Comparison of ENCODE assay signal across 10 cellular contexts in the genomic region with DNA sequence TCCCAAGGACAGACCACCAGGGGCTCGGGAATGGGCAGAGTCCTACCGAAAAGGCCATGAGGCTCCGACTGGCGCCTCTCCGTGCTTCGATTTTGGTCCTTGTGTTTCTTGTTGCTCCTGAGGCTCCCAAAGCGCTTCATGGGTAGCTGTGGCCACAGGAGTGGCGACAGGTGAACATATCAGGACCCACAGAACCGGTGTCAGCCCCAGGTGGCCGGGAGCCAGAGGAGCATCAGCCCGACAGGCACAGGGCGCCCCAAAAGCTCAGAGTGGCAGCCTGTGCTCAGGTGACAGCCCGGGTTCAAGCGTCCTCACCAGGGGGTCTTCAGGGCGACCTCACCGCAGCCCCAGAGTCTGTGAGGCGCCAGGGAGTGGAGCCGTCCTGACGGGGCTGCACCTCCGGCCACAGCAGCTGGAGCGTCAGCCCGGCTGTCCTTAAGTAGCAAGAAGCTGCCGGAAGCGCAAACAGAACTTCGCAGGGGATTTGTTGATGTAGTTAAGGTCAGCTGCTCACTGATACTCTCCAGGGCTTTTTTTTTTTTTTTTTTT.
A peak's percentile ranks its signal among the peaks of the same experiment; 100 is the strongest.
DNase-seq lines count a peak whose midpoint lies in the region; ATAC-seq, FAIRE-seq and TF ChIP-seq lines count a peak whose summit lies in the region.
"Had no signal": no experiment of that assay in that cellular context is flagged by ENCODE, and none has a peak within 500 bp of the region (broad histone marks: within the 10 kb centered on the region; RNA-seq: fewer than 3 reads in every experiment).

No MANE protein-coding gene starts in this region.

- DNase-seq in DMS53 treated with DMSO at 0.1 percent for 48 hours (lab: John Stamatoyannopoulos, UW; ENCODE audit: unreplicated experiment) (peak; percentile 57), Panc1 (ENCODE audit: low read depth, low spot score) (no peak), Right ventricle myocardium superior (no peak), NCI-H345 (lab: John Stamatoyannopoulos, UW) (no peak), D721Med (ENCODE audit: insufficient read length, low spot score) (no peak)
- DNase-seq: KG1 had no signal

- no peak for FAIRE-seq in D721Med (lab: Jason Lieb, UNC)

- TF ChIP-seq CTCF in Panc1 (IDR thresholded peaks at IDR 0.05), result no peak
- no peak for TF ChIP-seq CTCF in D721Med (IDR thresholded peaks at IDR 0.05; ENCODE audit: insufficient read depth, missing control alignments)

- peak overlapping the region; percentile 56 to 83 for H3K4me3 ChIP-seq in Panc1 (ENCODE audit: low read depth in 2 of 2, low read length in 2 of 2)
- peak overlapping the region; percentile 57 for H3K4me3 ChIP-seq in rectal smooth muscle tissue (ENCODE audit: low read length)
- H3K4me3 ChIP-seq: SK-N-MC had no signal

- intact Hi-C loops in Panc1 (cut with micrococcal nuclease; ENCODE audit: unreplicated experiment), result no loop called here
- intact Hi-C loops in Right ventricle myocardium superior (cut with DNase I), result no loop called here

- H3K27ac ChIP-seq in Panc1 (ENCODE audit: low read length) (peak overlapping the region; percentile 90), rectal smooth muscle tissue (ENCODE audit: low read depth, low read length) (peak overlapping the region; percentile 46)
- H3K27ac ChIP-seq: SK-N-MC had no signal

- H3K27me3 ChIP-seq in Panc1 (ENCODE audit: control insufficient read depth, insufficient read depth, low read length) (no peaks in the 10 kb centered on the region), rectal smooth muscle tissue (ENCODE audit: control insufficient read depth, insufficient read depth, low read length) (no peaks in the 10 kb centered on the region)

- ATAC-seq in Panc1 (peak; percentile 79), Right ventricle myocardium superior (ENCODE audit: poor library complexity) (peak; percentile 69), HG03025 (IDR thresholded peaks at IDR 0.05; ENCODE audit: low FRiP score, unreplicated experiment) (no peak), GM19035 (IDR thresholded peaks at IDR 0.05; ENCODE audit: unreplicated experiment) (no peak)

- CTCF ChIA-PET in Panc1 (lab: Charles Lee), result no interaction called here

- H3K9me3 ChIP-seq in Panc1 (ENCODE audit: control insufficient read depth, insufficient read depth, low read depth, low read length), result peaks cover 4% of the 10 kb centered on the region

- H3K36me3 ChIP-seq in Panc1 (ENCODE audit: control insufficient read depth, insufficient read depth, low read length) (no peaks in the 10 kb centered on the region), rectal smooth muscle tissue (ENCODE audit: control insufficient read depth, insufficient read depth, low read length) (no peaks in the 10 kb centered on the region)

- H3K9ac ChIP-seq in rectal smooth muscle tissue (ENCODE audit: low read length), result no peak overlapping the region

- POLR2A ChIA-PET in Panc1 (lab: Charles Lee), result no interaction called here

- no TSS peak for BruUV-seq in Panc1 (replicated peaks; lab: Mats Ljungman, UMichigan)

- H3K4me1 ChIP-seq in Panc1 (ENCODE audit: control insufficient read depth, insufficient read depth, low read length) (peaks cover 35% of the 10 kb centered on the region), rectal smooth muscle tissue (ENCODE audit: control insufficient read depth, insufficient read depth, low read length) (peaks cover 9% of the 10 kb centered on the region)

- in situ Hi-C loops in Panc1 (cut with HindIII; ENCODE audit: low pct_unique_long_range_greater_than_20kb, low sequenced_read_pairs), result no loop called here

Comparison
In these comparisons a context has a peak if more than half of its experiments do, and no peak if none do; other contexts are left out.
1. ATAC-seq: peak in Panc1 (single experiment) and Right ventricle myocardium superior (single experiment); none in HG03025 (single experiment) and GM19035 (single experiment).